Comparison of ENCODE assay signal across 1 cellular context in genomic region chr19:3955276-3955675, GRCh38.
TF ChIP-seq lines count a peak whose summit lies in the region.

No MANE protein-coding gene starts in this region.

TF ChIP-seq in A549, 52 proteins besides CTCF, POLR2A, EP300 and RAD21:
- TF ChIP-seq POLR2AphosphoS2 (conservative IDR thresholded peaks at IDR 0.05; ENCODE audit: low read length), result 0 out of 2 replicates have a peak, but pooled peaks have one; percentile 26
TF ChIP-seq in A549: peak in this region for 1; not testable (repeated sequence) for 51.
